In the genomic region with DNA sequence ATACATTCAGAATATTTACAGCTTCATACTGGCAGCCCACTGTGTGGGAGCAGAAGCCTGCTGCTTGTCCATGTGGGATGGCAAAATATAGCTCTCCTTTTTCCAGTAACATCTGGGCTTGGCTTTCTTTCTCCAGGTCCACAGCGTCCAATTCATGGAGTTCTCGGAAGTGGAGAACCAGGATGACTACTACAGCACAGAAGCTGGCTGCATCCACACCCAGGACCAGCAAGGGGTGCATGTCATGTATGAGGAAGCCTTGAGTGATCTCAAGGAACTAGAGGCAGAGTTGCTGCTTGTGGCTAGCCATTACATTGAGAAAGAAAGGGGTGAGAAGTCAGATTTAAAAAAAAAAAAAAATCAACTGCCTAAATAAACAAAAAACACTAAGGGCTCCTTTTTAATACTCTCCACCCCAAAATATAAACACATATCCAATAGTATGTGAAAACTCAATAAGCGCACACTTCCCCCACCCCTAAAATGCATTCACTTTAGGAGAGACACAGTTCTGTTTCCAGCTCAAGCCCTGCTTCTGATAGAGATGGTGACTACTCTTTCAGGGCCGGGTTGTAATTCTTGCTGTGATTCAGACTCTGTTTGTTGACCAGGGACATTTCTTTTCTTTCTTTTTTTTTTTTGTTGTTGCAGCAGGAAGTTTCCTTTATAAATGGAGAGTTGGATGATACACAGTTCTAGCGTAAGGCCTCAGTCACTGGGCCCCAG, we compare ENCODE assay signal across 11 cellular contexts.
DNase-seq lines count a peak whose midpoint lies in the region; ATAC-seq and TF ChIP-seq lines count a peak whose summit lies in the region.
"Had no signal": no experiment of that assay in that cellular context is flagged by ENCODE, and none has a peak within 500 bp of the region (broad histone marks: within the 10 kb centered on the region; RNA-seq: fewer than 3 reads in every experiment).

No MANE protein-coding gene starts in this region.

- TF ChIP-seq POLR2A in gastrocnemius medialis (IDR thresholded peaks at IDR 0.05) = no peak

- H3K9me3 Mint-ChIP-seq in activated CD4-positive, alpha-beta T cell treated with anti-CD3 and anti-CD28 coated beads for 36 hours (ENCODE audit: low read depth) = peaks cover 1% of the 10 kb centered on the region
- H3K9me3 Mint-ChIP-seq: stimulated activated effector memory CD8-positive, alpha-beta T cell treated with anti-CD3 and anti-CD28 coated beads, Interleukin-12 subunit alpha, Interleukin-12 subunit beta, amount 100 ng/mL, for 72 hours had no signal

- H3K27me3 ChIP-seq in SJSA1 (replicated peaks) (no peaks in the 10 kb centered on the region), gastrocnemius medialis (no peaks in the 10 kb centered on the region)

- peak; percentile 54 for DNase-seq in COLO829 (ENCODE audit: low spot score)
- DNase-seq in SJSA1 (ENCODE audit: low read depth in 1 of 2, low spot score in 2 of 2) = peak in 1 of 2 experiments; percentile 7
- DNase-seq in hepatic stellate cell (ENCODE audit: low spot score) = peak; percentile 42
- no peak for DNase-seq in gastrocnemius medialis
- no peak for DNase-seq in A172 (ENCODE audit: low spot score)
- DNase-seq in NCI-H82 treated with DMSO at 0.1 percent for 48 hours (lab: John Stamatoyannopoulos, UW; ENCODE audit: unreplicated experiment) = no peak
- DNase-seq in NCI-H1105 treated with DMSO at 0.1 percent for 48 hours (lab: John Stamatoyannopoulos, UW) = no peak
- DNase-seq in activated CD4-positive, alpha-beta T cell treated with anti-CD3 and anti-CD28 coated beads for 36 hours = no peak

- CTCF ChIA-PET in activated CD4-positive, alpha-beta T cell treated with anti-CD3 and anti-CD28 coated beads for 36 hours (lab: Charles Lee) = interaction anchor here (0.5 to 0.7 kb wide), 2 partner anchors 145 to 1281 kb away, joined by 3 to 4 read pairs; a partner anchor contains a TSS

- H3K4me3 ChIP-seq in SJSA1 = no peak overlapping the region
- no peak overlapping the region for H3K4me3 ChIP-seq in gastrocnemius medialis

- no peak overlapping the region for H3K4me3 Mint-ChIP-seq in activated CD4-positive, alpha-beta T cell treated with anti-CD3 and anti-CD28 coated beads for 36 hours
- H3K4me3 Mint-ChIP-seq: stimulated activated effector memory CD8-positive, alpha-beta T cell treated with anti-CD3 and anti-CD28 coated beads, Interleukin-12 subunit alpha, Interleukin-12 subunit beta, amount 100 ng/mL, for 72 hours had no signal

- ATAC-seq in gastrocnemius medialis = peak; percentile 11 to 42
- ATAC-seq in activated CD4-positive, alpha-beta T cell treated with anti-CD3 and anti-CD28 coated beads for 36 hours = no peak
- ATAC-seq: activated CD4-positive, CD25-positive, alpha-beta regulatory T cell treated with anti-CD3 and anti-CD28 coated beads, Interleukin-2, amount 50 U/mL, for 24 hours; HCT116; stimulated activated effector memory CD8-positive, alpha-beta T cell treated with anti-CD3 and anti-CD28 coated beads, Interleukin-12 subunit alpha, Interleukin-12 subunit beta, amount 100 ng/mL, for 72 hours had no signal

- H3K27ac ChIP-seq in SJSA1 (peak overlapping the region; percentile 10; the same call in 1 of the 2 replicates), gastrocnemius medialis (peak overlapping the region; percentile 16 to 73 (median 66))

- intact Hi-C loops in gastrocnemius medialis (cut with DNase I; ENCODE audit: low total_unique reads) = no loop called here
- intact Hi-C loops in activated CD4-positive, alpha-beta T cell treated with anti-CD3 and anti-CD28 coated beads for 36 hours (cut with DNase I, micrococcal nuclease) = no loop called here

- TF ChIP-seq CTCF in gastrocnemius medialis (IDR thresholded peaks at IDR 0.05 in 4 of 5, conservative IDR thresholded peaks at IDR 0.05 in 1 of 5) = no peak

- peaks cover 6% of the 10 kb centered on the region; the same call in 1 of the 2 replicates for H3K4me1 ChIP-seq in SJSA1 (replicated peaks)
- peaks cover 33 to 34% of the 10 kb centered on the region in 2 donors for H3K4me1 ChIP-seq in gastrocnemius medialis

- POLR2A ChIA-PET in activated CD4-positive, alpha-beta T cell treated with anti-CD3 and anti-CD28 coated beads for 36 hours (lab: Charles Lee) = no interaction called here

- H3K36me3 ChIP-seq in SJSA1 (no peaks in the 10 kb centered on the region), gastrocnemius medialis (no peaks in the 10 kb centered on the region)

- H3K9me3 ChIP-seq in SJSA1 (replicated peaks) (no peaks in the 10 kb centered on the region), gastrocnemius medialis (no peaks in the 10 kb centered on the region)

- H3K4me1 Mint-ChIP-seq in activated CD4-positive, alpha-beta T cell treated with anti-CD3 and anti-CD28 coated beads for 36 hours = peaks cover 16% of the 10 kb centered on the region

- no peaks in the 10 kb centered on the region for H3K36me3 Mint-ChIP-seq in activated CD4-positive, alpha-beta T cell treated with anti-CD3 and anti-CD28 coated beads for 36 hours (ENCODE audit: low read depth)
- H3K36me3 Mint-ChIP-seq: stimulated activated effector memory CD8-positive, alpha-beta T cell treated with anti-CD3 and anti-CD28 coated beads, Interleukin-12 subunit alpha, Interleukin-12 subunit beta, amount 100 ng/mL, for 72 hours had no signal

- no peak overlapping the region for H3K27ac Mint-ChIP-seq in activated CD4-positive, alpha-beta T cell treated with anti-CD3 and anti-CD28 coated beads for 36 hours
- H3K27ac Mint-ChIP-seq: stimulated activated effector memory CD8-positive, alpha-beta T cell treated with anti-CD3 and anti-CD28 coated beads, Interleukin-12 subunit alpha, Interleukin-12 subunit beta, amount 100 ng/mL, for 72 hours had no signal

- peaks cover 2% of the 10 kb centered on the region for H3K27me3 Mint-ChIP-seq in activated CD4-positive, alpha-beta T cell treated with anti-CD3 and anti-CD28 coated beads for 36 hours

- in situ Hi-C loops in gastrocnemius medialis (cut with MboI; ENCODE audit: low sequenced_read_pairs in 4 of 4) = no loop called here

Comparison
In these comparisons a context has a peak if more than half of its experiments do, and no peak if none do; other contexts are left out.
1. DNase-seq: peak in COLO829 (single experiment) and hepatic stellate cell (single experiment); none in gastrocnemius medialis (0 of 2), A172 (single experiment), NCI-H82 treated with DMSO at 0.1 percent for 48 hours (single experiment), NCI-H1105 treated with DMSO at 0.1 percent for 48 hours (single experiment) and activated CD4-positive, alpha-beta T cell treated with anti-CD3 and anti-CD28 coated beads for 36 hours (single experiment).